1 cellular context compared by ENCODE assay signal in genomic region chr9:33162721-33163311, GRCh38.
TF ChIP-seq lines count a peak whose summit lies in the region.

No MANE protein-coding gene starts in this region.

TF ChIP-seq in HepG2, 621 proteins besides CTCF, POLR2A, EP300 and RAD21 (continued from another document):
- TF ChIP-seq ZNF24 (IDR thresholded peaks at IDR 0.05) (no peak), KDM2A (CRISPR knock-in tag; IDR thresholded peaks at IDR 0.05; ENCODE audit: borderline replicate concordance, low read depth) (no peak), ZNF546 (CRISPR knock-in tag; conservative IDR thresholded peaks at IDR 0.05) (no peak), ZNF792 (CRISPR knock-in tag; IDR thresholded peaks at IDR 0.05) (0 out of 2 replicates have a peak, but pooled peaks have one; percentile 3), ISL2 (CRISPR knock-in tag; IDR thresholded peaks at IDR 0.05) (peak; percentile 13; the same call in 1 of the 2 replicates), HHEX (CRISPR knock-in tag; IDR thresholded peaks at IDR 0.05) (no peak), ZNF749 (CRISPR knock-in tag; IDR thresholded peaks at IDR 0.05; ENCODE audit: borderline replicate concordance) (no peak), PHF21A (CRISPR knock-in tag; IDR thresholded peaks at IDR 0.05) (0 out of 2 replicates have a peak, but pooled peaks have one; percentile 34), GPN1 (CRISPR knock-in tag; IDR thresholded peaks at IDR 0.05; ENCODE audit: borderline replicate concordance) (no peak), SMAD3 (CRISPR knock-in tag; IDR thresholded peaks at IDR 0.05) (0 out of 2 replicates have a peak, but pooled peaks have one; percentile 14), SOX6 (IDR thresholded peaks at IDR 0.05) (no peak), SOX6 (CRISPR knock-in tag; IDR thresholded peaks at IDR 0.05) (peak; percentile 86), RFXAP (CRISPR knock-in tag; IDR thresholded peaks at IDR 0.05; ENCODE audit: borderline replicate concordance) (0 out of 2 replicates have a peak, but pooled peaks have one; percentile 23), AKAP8 (CRISPR knock-in tag; IDR thresholded peaks at IDR 0.05) (no peak), GATAD1 (CRISPR knock-in tag; IDR thresholded peaks at IDR 0.05) (0 out of 2 replicates have a peak, but pooled peaks have one; percentile 12), UBTF (CRISPR knock-in tag; IDR thresholded peaks at IDR 0.05) (peak; percentile 51; the same call in 1 of the 2 replicates), KLF16 (CRISPR knock-in tag; IDR thresholded peaks at IDR 0.05) (0 out of 4 replicates have a peak, but pooled peaks of 1 of the 2 experiments have one; percentile 50), TERF1 (CRISPR knock-in tag; IDR thresholded peaks at IDR 0.05) (no peak), SALL1 (CRISPR knock-in tag; IDR thresholded peaks at IDR 0.05) (peak; percentile 50; the same call in 1 of the 2 replicates), ZNF747 (CRISPR knock-in tag; IDR thresholded peaks at IDR 0.05; ENCODE audit: borderline replicate concordance) (peak; percentile 73; the same call in 1 of the 2 replicates), GFI1 (CRISPR knock-in tag; IDR thresholded peaks at IDR 0.05; ENCODE audit: borderline replicate concordance) (no peak), ZFYVE20 (CRISPR knock-in tag; IDR thresholded peaks at IDR 0.05; ENCODE audit: borderline replicate concordance, low read depth) (no peak), CREM (IDR thresholded peaks at IDR 0.05) (peak; percentile 41; the same call in 1 of the 2 replicates), CREM (CRISPR knock-in tag; IDR thresholded peaks at IDR 0.05) (no peak), ZNF263 (CRISPR knock-in tag; IDR thresholded peaks at IDR 0.05) (peak; percentile 97), KAT8 (CRISPR knock-in tag; IDR thresholded peaks at IDR 0.05) (peak; percentile 43; the same call in 1 of the 2 replicates), MAFG (CRISPR knock-in tag; IDR thresholded peaks at IDR 0.05) (no peak), CREB1 (IDR thresholded peaks at IDR 0.05) (no peak), CREB1 (CRISPR knock-in tag; IDR thresholded peaks at IDR 0.05) (peak; percentile 42; the same call in 1 of the 2 replicates), SOX13 (IDR thresholded peaks at IDR 0.05) (no peak), SOX13 (CRISPR knock-in tag; conservative IDR thresholded peaks at IDR 0.05 in 1 of 2, IDR thresholded peaks at IDR 0.05 in 1 of 2) (peak in 1 of 2 experiments; percentile 70; a peak in 1 of 4 replicates), REPIN1 (CRISPR knock-in tag; IDR thresholded peaks at IDR 0.05; ENCODE audit: borderline replicate concordance, low read depth) (peak; percentile 68; the same call in 1 of the 2 replicates), ETS1 (CRISPR knock-in tag; IDR thresholded peaks at IDR 0.05) (no peak), MYC (CRISPR knock-in tag; IDR thresholded peaks at IDR 0.05; ENCODE audit: borderline replicate concordance) (0 out of 2 replicates have a peak, but pooled peaks have one; percentile 44)
